In genomic region chr17:76584427-76585047, GRCh38 we compare ENCODE assay signal across 9 cellular contexts. TPM values are rescaled to one million over a fixed set of nuclear protein-coding genes. Genes with fewer than 3 reads are reported as not detected.
DNase-seq lines count a peak whose midpoint lies in the region; ATAC-seq and TF ChIP-seq lines count a peak whose summit lies in the region.
"Had no signal": no experiment of that assay in that cellular context is flagged by ENCODE, and none has a peak within 500 bp of the region (broad histone marks: within the 10 kb centered on the region; RNA-seq: fewer than 3 reads in every experiment).

No MANE protein-coding gene starts in this region.

- no peaks in the 10 kb centered on the region for H3K36me3 ChIP-seq in heart left ventricle
- H3K36me3 ChIP-seq in mucosa of rectum (ENCODE audit: control insufficient read depth in 2 of 2, insufficient read depth in 2 of 2, low read length in 2 of 2): no peaks in the 10 kb centered on the region
- H3K36me3 ChIP-seq in uterus: no peaks in the 10 kb centered on the region

- peak overlapping the region; percentile 24 to 59 for H3K9ac ChIP-seq in mucosa of rectum (ENCODE audit: low read depth in 1 of 2, low read length in 2 of 2)

- H3K4me3 Mint-ChIP-seq in dendritic cell treated with granulocyte-macrophage colony-stimulating factor and Interleukin-4, amounts not matched to agents 40 ng/mL and 50 ng/mL, for 4 days: peak overlapping the region; percentile 88

- DNase-seq in heart left ventricle (no peak), cardiac septum (ENCODE audit: low spot score) (no peak), uterus (no peak), dermis blood vessel endothelial cell (no peak), NCI-H510A (lab: John Stamatoyannopoulos, UW) (no peak)
- DNase-seq in effector CD4-positive, alpha-beta T cell: no peak
- DNase-seq: occipital lobe had no signal

- no peak for TF ChIP-seq CTCF in heart left ventricle (IDR thresholded peaks at IDR 0.05)
- TF ChIP-seq CTCF in uterus (IDR thresholded peaks at IDR 0.05): peak in 1 of 4 experiments; percentile 9

- H3K27ac Mint-ChIP-seq in dendritic cell treated with granulocyte-macrophage colony-stimulating factor and Interleukin-4, amounts not matched to agents 40 ng/mL and 50 ng/mL, for 4 days: peak overlapping the region; percentile 77

- H3K4me3 ChIP-seq in heart left ventricle: peak overlapping the region; percentile 57 to 81 (median 64)
- H3K4me3 ChIP-seq in mucosa of rectum (ENCODE audit: low read length in 2 of 2): peak overlapping the region; percentile 70 to 71
- H3K4me3 ChIP-seq in uterus: peak overlapping the region; percentile 38 to 40

- peaks cover 0 to 25% (median 17%) of the 10 kb centered on the region in 12 donors for H3K4me1 ChIP-seq in heart left ventricle
- peaks cover 3 to 11% of the 10 kb centered on the region in 2 donors for H3K4me1 ChIP-seq in mucosa of rectum (ENCODE audit: control insufficient read depth in 2 of 2, insufficient read depth in 2 of 2, low read length in 2 of 2)
- no peaks in the 10 kb centered on the region for H3K4me1 ChIP-seq in uterus

- peaks cover 57% of the 10 kb centered on the region for H3K27me3 Mint-ChIP-seq in dendritic cell treated with granulocyte-macrophage colony-stimulating factor and Interleukin-4, amounts not matched to agents 40 ng/mL and 50 ng/mL, for 4 days

- H3K9me3 ChIP-seq in heart left ventricle (no peaks in the 10 kb centered on the region), mucosa of rectum (ENCODE audit: control insufficient read depth in 2 of 2, low read length in 2 of 2) (no peaks in the 10 kb centered on the region), uterus (no peaks in the 10 kb centered on the region)

- peak in 1 of 4 donors; percentile 8 for ATAC-seq in heart left ventricle

- intact Hi-C loops in heart left ventricle (cut with DNase I): loop anchor here in 3 of 10 donors (5.0 kb wide), 2 partner anchors 38 to 62 kb away; no protein-coding TSS in a partner anchor
- intact Hi-C loops in cardiac septum (cut with DNase I): loop anchor here (5.0 kb wide), 1 partner anchor 62 kb away; no protein-coding TSS in a partner anchor
- intact Hi-C loops in dendritic cell treated with granulocyte-macrophage colony-stimulating factor and Interleukin-4, amounts not matched to agents 40 ng/mL and 50 ng/mL, for 4 days (cut with micrococcal nuclease): loop anchor here (5.0 kb wide), 1 partner anchor 38 kb away; no protein-coding TSS in a partner anchor
- intact Hi-C loops in uterus (cut with DNase I; ENCODE audit: low total_unique reads): no loop called here

- peaks cover 0 to 43% (median 3%) of the 10 kb centered on the region in 9 donors for H3K27me3 ChIP-seq in heart left ventricle
- H3K27me3 ChIP-seq in mucosa of rectum (ENCODE audit: control insufficient read depth in 2 of 2, insufficient read depth in 2 of 2, low read length in 2 of 2): peaks cover 18 to 29% of the 10 kb centered on the region in 2 donors
- peaks cover 3 to 5% of the 10 kb centered on the region in 2 donors for H3K27me3 ChIP-seq in uterus

- TF ChIP-seq POLR2A in heart left ventricle (IDR thresholded peaks at IDR 0.05) (no peak), uterus (IDR thresholded peaks at IDR 0.05) (no peak)

- no peaks in the 10 kb centered on the region for H3K9me3 Mint-ChIP-seq in dendritic cell treated with granulocyte-macrophage colony-stimulating factor and Interleukin-4, amounts not matched to agents 40 ng/mL and 50 ng/mL, for 4 days

- no peaks in the 10 kb centered on the region for H3K36me3 Mint-ChIP-seq in dendritic cell treated with granulocyte-macrophage colony-stimulating factor and Interleukin-4, amounts not matched to agents 40 ng/mL and 50 ng/mL, for 4 days (ENCODE audit: low read depth)

- 31 to 48% (median 35%) methylated on average over 18 of the region's 18 CpGs for WGBS in heart left ventricle, 4 donors

- H3K4me1 Mint-ChIP-seq in dendritic cell treated with granulocyte-macrophage colony-stimulating factor and Interleukin-4, amounts not matched to agents 40 ng/mL and 50 ng/mL, for 4 days (ENCODE audit: low read depth): peaks cover 42% of the 10 kb centered on the region

- peak overlapping the region in 6 of 12 donors; percentile 26 to 68 (median 50) for H3K27ac ChIP-seq in heart left ventricle
- no peak overlapping the region for H3K27ac ChIP-seq in mucosa of rectum (ENCODE audit: low read depth in 2 of 2, low read length in 2 of 2)
- H3K27ac ChIP-seq in uterus: peak overlapping the region in 1 of 2 donors; percentile 16

RNA-seq across cellular contexts. Expression of gene ST6GALNAC2, which starts 1.1 kb away (rescaled TPM):
- total RNA-seq in heart left ventricle (1 to 10 TPM; 3.3 to 7.8 (median 5.6) TPM), cardiac septum (6.2 TPM), uterus (1 to 10 TPM in 2 of 4 donors, under 1 TPM in 1, not detected in 1; 0.59 to 9.5 (median 5.3) TPM), dermis blood vessel endothelial cell (0.28 and 0.51 TPM in 2 replicates)
- polyA plus RNA-seq in heart left ventricle: 1 to 10 TPM; 2.1 to 2.3 TPM
- total RNA-seq: occipital lobe had no signal

RNA-seq across cellular contexts. Expression of gene PRCD, which starts 44.7 kb away (rescaled TPM):
- total RNA-seq in heart left ventricle: 1 to 10 TPM; 1.1 to 4.9 (median 2.7) TPM
- polyA plus RNA-seq in heart left ventricle: 1 to 10 TPM; 1.2 to 7.6 TPM
- 2.7 TPM for total RNA-seq in cardiac septum
- total RNA-seq in uterus: 10 to 100 TPM in 1 of 4 donors, under 1 TPM in 2, not detected in 1; 0.26 to 13.4 (median 0.69) TPM
- 0.19 and 0.68 TPM in 2 replicates for total RNA-seq in dermis blood vessel endothelial cell

RNA-seq across cellular contexts. Expression of gene CYGB, which starts 47.0 kb away (rescaled TPM):
- 10 to 100 TPM; 11.8 to 37.9 (median 21.9) TPM for total RNA-seq in heart left ventricle
- 10 to 100 TPM; 16.7 to 25.9 TPM for polyA plus RNA-seq in heart left ventricle
- 17.6 TPM for total RNA-seq in cardiac septum
- total RNA-seq in uterus: 10 to 100 TPM in 2 of 4 donors, 1 to 10 TPM in 2; 7.8 to 33.2 (median 19.8) TPM
- total RNA-seq in dermis blood vessel endothelial cell: 1.6 and 4.4 TPM in 2 replicates

RNA-seq across cellular contexts. Expression of gene ST6GALNAC1, which starts 59.0 kb away (rescaled TPM):
- total RNA-seq in heart left ventricle: 10 to 100 TPM in 1 of 9 donors, 1 to 10 TPM in 8; 1.7 to 10.3 (median 3.5) TPM
- polyA plus RNA-seq in heart left ventricle: 1 to 10 TPM; 3.1 to 4.2 TPM
- 1.9 TPM for total RNA-seq in cardiac septum
- total RNA-seq in uterus: 10 to 100 TPM in 1 of 4 donors, 1 to 10 TPM in 3; 1.5 to 11.8 (median 3.2) TPM
- not detected in 2 replicates for total RNA-seq in dermis blood vessel endothelial cell
